ENCODE assay signal across 16 cellular contexts in genomic region chr7:73876361-73876760, GRCh38. TPM values are rescaled to one million over a fixed set of nuclear protein-coding genes. Genes with fewer than 3 reads are reported as not detected.
DNase-seq lines count a peak whose midpoint lies in the region; ATAC-seq and TF ChIP-seq lines count a peak whose summit lies in the region.
"Had no signal": no experiment of that assay in that cellular context is flagged by ENCODE, and none has a peak within 500 bp of the region (broad histone marks: within the 10 kb centered on the region; RNA-seq: fewer than 3 reads in every experiment).

No MANE protein-coding gene starts in this region.

- no peak overlapping the region for H3K4me3 Mint-ChIP-seq in neural progenitor cell
- H3K4me3 Mint-ChIP-seq: CD14-positive monocyte; CD4-positive, alpha-beta memory T cell; H9 had no signal

- WGBS in SK-N-SH (ENCODE audit: low lambda C conversion rate) = 87% methylated on average over 8 of the region's 8 CpGs

- H3K9ac ChIP-seq in SK-N-SH (no peak overlapping the region), neural progenitor cell (no peak overlapping the region)
- H3K9ac ChIP-seq: BLaER1 had no signal

- no peaks in the 10 kb centered on the region for H3K36me3 Mint-ChIP-seq in neural progenitor cell
- H3K36me3 Mint-ChIP-seq: CD14-positive monocyte; CD4-positive, alpha-beta memory T cell had no signal

- no peaks in the 10 kb centered on the region for H3K36me3 ChIP-seq in SK-N-SH (replicated peaks in 1 of 2; ENCODE audit: control insufficient read depth in 1 of 2, insufficient read depth in 2 of 2, low read length in 1 of 2)
- no peaks in the 10 kb centered on the region for H3K36me3 ChIP-seq in H7 (replicated peaks; ENCODE audit: control insufficient read depth, insufficient read depth, low read length)
- no peaks in the 10 kb centered on the region for H3K36me3 ChIP-seq in neural progenitor cell
- H3K36me3 ChIP-seq: BLaER1 had no signal

- TF ChIP-seq EP300 in SK-N-SH (IDR thresholded peaks at IDR 0.05; ENCODE audit: borderline replicate concordance in 1 of 2, low read depth in 1 of 2, low read length in 1 of 2) = no peak

- no peaks in the 10 kb centered on the region for H4K20me1 ChIP-seq in SK-N-SH (ENCODE audit: insufficient read depth)
- no peaks in the 10 kb centered on the region for H4K20me1 ChIP-seq in neural progenitor cell (ENCODE audit: low read depth)
- H4K20me1 ChIP-seq: BLaER1 had no signal

- H3K9me3 ChIP-seq in SK-N-SH (no peaks in the 10 kb centered on the region), neural progenitor cell (ENCODE audit: low read depth) (no peaks in the 10 kb centered on the region)
- H3K9me3 ChIP-seq: A549, BLaER1 had no signal

- H3K4me3 ChIP-seq in SK-N-SH (ENCODE audit: low read depth in 2 of 2, low read length in 1 of 2) (no peak overlapping the region), H7 (ENCODE audit: insufficient read depth, low read depth, low read length) (no peak overlapping the region), neural progenitor cell (no peak overlapping the region)
- H3K4me3 ChIP-seq: A549, BLaER1 had no signal

- CTCF ChIA-PET in SK-N-SH (lab: Yijun Ruan, JAX) = no interaction called here

- H3K27ac ChIP-seq in SK-N-SH (ENCODE audit: low read depth in 2 of 2, low read length in 1 of 2) = no peak overlapping the region
- H3K27ac ChIP-seq in neural progenitor cell = no peak overlapping the region
- H3K27ac ChIP-seq: 22Rv1, A549, BLaER1 had no signal

- no peaks in the 10 kb centered on the region for H3K9me2 ChIP-seq in SK-N-SH

- no peaks in the 10 kb centered on the region for H3K9me3 Mint-ChIP-seq in neural progenitor cell
- H3K9me3 Mint-ChIP-seq: CD14-positive monocyte; CD4-positive, alpha-beta memory T cell; H9 had no signal

- H3K27me3 ChIP-seq in SK-N-SH (ENCODE audit: insufficient read depth) (no peaks in the 10 kb centered on the region), H7 (ENCODE audit: control insufficient read depth, insufficient read depth, low read length) (no peaks in the 10 kb centered on the region), neural progenitor cell (no peaks in the 10 kb centered on the region)
- H3K27me3 ChIP-seq: BLaER1 had no signal

- H3F3A ChIP-seq in SK-N-SH (replicated peaks; ENCODE audit: insufficient read depth) = peaks cover 6% of the 10 kb centered on the region
- no peaks in the 10 kb centered on the region for H3F3A ChIP-seq in neural progenitor cell (ENCODE audit: low read depth)

- no peak for TF ChIP-seq RAD21 in SK-N-SH (IDR thresholded peaks at IDR 0.05; ENCODE audit: low read length)

- ATAC-seq in SK-N-SH treated with all-trans-retinoic acid at 6 μM for 48 hours = no peak
- ATAC-seq: A549 had no signal

- POLR2A ChIA-PET in SK-N-SH (lab: Yijun Ruan, JAX) = no interaction called here

- no peak overlapping the region for H2AFZ ChIP-seq in SK-N-SH (ENCODE audit: low read depth)
- H2AFZ ChIP-seq in neural progenitor cell (replicated peaks) = no peak overlapping the region

- TF ChIP-seq CTCF in SK-N-SH (IDR thresholded peaks at IDR 0.05) (no peak), neural progenitor cell (IDR thresholded peaks at IDR 0.05) (no peak)

- H3K4me2 ChIP-seq in SK-N-SH (no peak overlapping the region), neural progenitor cell (no peak overlapping the region)
- H3K4me2 ChIP-seq: A549 had no signal

- H3K4me1 Mint-ChIP-seq in neural progenitor cell = peaks cover 8% of the 10 kb centered on the region
- H3K4me1 Mint-ChIP-seq: CD4-positive, alpha-beta memory T cell had no signal

- H3K4me1 ChIP-seq in SK-N-SH (ENCODE audit: control insufficient read depth in 1 of 2, insufficient read depth in 2 of 2, low read depth in 1 of 2, low read length in 1 of 2) (peaks cover 9 to 21% of the 10 kb centered on the region in 2 experiments; a peak in 3 of 4 replicates), neural progenitor cell (no peaks in the 10 kb centered on the region)

- H3K27me3 Mint-ChIP-seq in neural progenitor cell (ENCODE audit: insufficient read depth, low read depth) = peaks cover 7% of the 10 kb centered on the region

- DNase-seq in SK-N-SH (peak; percentile 24), H7 (peak; percentile 33), neural progenitor cell (ENCODE audit: low spot score) (no peak), NCI-H510A (lab: John Stamatoyannopoulos, UW) (no peak), germinal center (ENCODE audit: low spot score) (no peak)
- DNase-seq: CD4-positive, alpha-beta memory T cell; DMS153; DMS79; GDM1; GOT3; H9 had no signal

- H3K27ac Mint-ChIP-seq in neural progenitor cell = peak overlapping the region; percentile 16
- H3K27ac Mint-ChIP-seq: CD14-positive monocyte; CD4-positive, alpha-beta memory T cell; H9 had no signal

- H3K79me2 ChIP-seq in SK-N-SH (ENCODE audit: insufficient read depth) = no peaks in the 10 kb centered on the region
- H3K79me2 ChIP-seq in neural progenitor cell (ENCODE audit: low read depth) = no peaks in the 10 kb centered on the region

TF ChIP-seq in SK-N-SH, 30 proteins besides CTCF, POLR2A, EP300 and RAD21 (continues in another document):
- TF ChIP-seq USF1 (IDR thresholded peaks at IDR 0.05; ENCODE audit: borderline replicate concordance, low read depth) (no peak), RCOR1 (IDR thresholded peaks at IDR 0.05; ENCODE audit: low read length) (no peak), USF2 (IDR thresholded peaks at IDR 0.05; ENCODE audit: borderline replicate concordance, low read depth, low read length) (no peak), NFIC (IDR thresholded peaks at IDR 0.05; ENCODE audit: borderline replicate concordance) (no peak), MAX (IDR thresholded peaks at IDR 0.05; ENCODE audit: low read depth) (no peak), TCF12 (IDR thresholded peaks at IDR 0.05) (no peak), FOXJ3 (CRISPR knock-in tag; IDR thresholded peaks at IDR 0.05) (no peak), SIN3A (IDR thresholded peaks at IDR 0.05; ENCODE audit: borderline replicate concordance, low read depth, low read length) (no peak)

TF ChIP-seq in SK-N-SH treated with all-trans-retinoic acid at 6 μM for 48 hours, 23 proteins besides CTCF, POLR2A, EP300 and RAD21 (continues in another document):
- TF ChIP-seq CSRNP3 (CRISPR knock-in tag; IDR thresholded peaks at IDR 0.05) = no peak
- no peak for TF ChIP-seq ZFP30 (CRISPR knock-in tag; IDR thresholded peaks at IDR 0.05)
- no peak for TF ChIP-seq BACH2 (CRISPR knock-in tag; IDR thresholded peaks at IDR 0.05; ENCODE audit: borderline replicate concordance)
- no peak for TF ChIP-seq ESRRG (CRISPR knock-in tag; IDR thresholded peaks at IDR 0.05)
- no peak for TF ChIP-seq PPARA (CRISPR knock-in tag; IDR thresholded peaks at IDR 0.05; ENCODE audit: borderline replicate concordance)
- TF ChIP-seq ZNF70 (CRISPR knock-in tag; IDR thresholded peaks at IDR 0.05) = no peak
- TF ChIP-seq ZFP3 (CRISPR knock-in tag; IDR thresholded peaks at IDR 0.05) = no peak
- TF ChIP-seq ARNTL (CRISPR knock-in tag; IDR thresholded peaks at IDR 0.05; ENCODE audit: borderline replicate concordance, low read depth) = no peak
- no peak for TF ChIP-seq ZC3H10 (CRISPR knock-in tag; IDR thresholded peaks at IDR 0.05)
- TF ChIP-seq SNAI2 (CRISPR knock-in tag; IDR thresholded peaks at IDR 0.05) = no peak
- TF ChIP-seq CREB5 (CRISPR knock-in tag; IDR thresholded peaks at IDR 0.05; ENCODE audit: low read depth) = no peak
- TF ChIP-seq RARB (CRISPR knock-in tag; IDR thresholded peaks at IDR 0.05) = no peak
- no peak for TF ChIP-seq GLIS3 (CRISPR knock-in tag; IDR thresholded peaks at IDR 0.05)
- no peak for TF ChIP-seq TCF4 (CRISPR knock-in tag; IDR thresholded peaks at IDR 0.05; ENCODE audit: borderline replicate concordance)
- no peak for TF ChIP-seq ZNF565 (CRISPR knock-in tag; conservative IDR thresholded peaks at IDR 0.05; ENCODE audit: low read depth)

RNA-seq across cellular contexts. Expression of gene TMEM270, which starts 15.4 kb away (rescaled TPM):
- 0.71 and 0.96 TPM in 2 replicates for polyA plus RNA-seq in SK-N-SH (2012; rRNA removed)
- 0.32 and 0.63 TPM in 2 replicates for polyA plus RNA-seq in SK-N-SH (2012; cell fraction: cytosol; rRNA removed)
- 0.17 and 0.54 TPM in 2 replicates for polyA plus RNA-seq in SK-N-SH (2012; cell fraction: nucleus; rRNA removed)
- total RNA-seq in H7 (2014; rRNA removed; shearing (Covaris generic)) = not detected in 2 replicates
- not detected in 2 replicates for total RNA-seq in neural progenitor cell (ENCODE audit: low replicate concordance)
- total RNA-seq: CD4-positive, alpha-beta memory T cell; H9 had no signal
- polyA plus RNA-seq: A549; CD14-positive monocyte; CD4-positive, alpha-beta memory T cell had no signal

RNA-seq across cellular contexts. Expression of gene METTL27, which starts 34.0 kb away (rescaled TPM):
- 2.9 and 3.1 TPM in 2 replicates for polyA plus RNA-seq in SK-N-SH (2012; rRNA removed)
- 0.81 and 1.4 TPM in 2 replicates for polyA plus RNA-seq in SK-N-SH (2012; cell fraction: cytosol; rRNA removed)
- polyA plus RNA-seq in SK-N-SH (2012; cell fraction: nucleus; rRNA removed) = 7.3 and 10.0 TPM in 2 replicates
- 1.9 and 7.4 TPM in 2 replicates for total RNA-seq in H7 (2014; rRNA removed; shearing (Covaris generic))
- total RNA-seq in neural progenitor cell (ENCODE audit: low replicate concordance) = 10.5 and 12.0 TPM in 2 replicates

RNA-seq across cellular contexts. Expression of gene CLDN4, which starts 45.6 kb away (rescaled TPM):
- polyA plus RNA-seq in SK-N-SH (2012; rRNA removed) = 4.6 and 5.9 TPM in 2 replicates
- 1.9 and 3.1 TPM in 2 replicates for polyA plus RNA-seq in SK-N-SH (2012; cell fraction: cytosol; rRNA removed)
- 6.3 and 6.7 TPM in 2 replicates for polyA plus RNA-seq in SK-N-SH (2012; cell fraction: nucleus; rRNA removed)
- 2.0 and 2.1 TPM in 2 replicates for total RNA-seq in H7 (2014; rRNA removed; shearing (Covaris generic))
- total RNA-seq in neural progenitor cell (ENCODE audit: low replicate concordance) = 2.8 TPM in 1 of 2 replicates, not detected in the other
- total RNA-seq: CD4-positive, alpha-beta memory T cell had no signal
- polyA plus RNA-seq: CD14-positive monocyte had no signal

Comparison
In these comparisons a context has a peak if more than half of its experiments do, and no peak if none do; other contexts are left out.
1. DNase-seq: peak in SK-N-SH (single experiment) and H7 (single experiment); none in neural progenitor cell (single experiment), NCI-H510A (single experiment) and germinal center (single experiment).